ENCODE assay signal across 8 cellular contexts in genomic region chr10:9302142-9302746, GRCh38.
DNase-seq lines count a peak whose midpoint lies in the region; ATAC-seq and TF ChIP-seq lines count a peak whose summit lies in the region.

No MANE protein-coding gene starts in this region.

- POLR2A ChIA-PET in activated CD4-positive, alpha-beta T cell treated with anti-CD3 and anti-CD28 coated beads, Interleukin-2, amount 10 ng/mL, durations not matched to agents 7 days and 5 days (lab: Charles Lee) = no interaction called here
- POLR2A ChIA-PET in Panc1 (lab: Charles Lee) = no interaction called here

- H3K4me1 ChIP-seq in Panc1 (ENCODE audit: control insufficient read depth, insufficient read depth, low read length) = no peaks in the 10 kb centered on the region
- no peaks in the 10 kb centered on the region for H3K4me1 ChIP-seq in endodermal cell (ENCODE audit: control insufficient read depth, insufficient read depth, low read length)

- peaks cover 3% of the 10 kb centered on the region; the same call in 1 of the 2 replicates for H3K27me3 ChIP-seq in Panc1 (ENCODE audit: control insufficient read depth, insufficient read depth, low read length)
- no peaks in the 10 kb centered on the region for H3K27me3 ChIP-seq in endodermal cell (ENCODE audit: control insufficient read depth, insufficient read depth, low read length, poor library complexity, severe bottlenecking)

- peak; percentile 64 for ATAC-seq in HG03139 (IDR thresholded peaks at IDR 0.05; ENCODE audit: unreplicated experiment)
- ATAC-seq in Panc1 = no peak
- ATAC-seq in HG03196 (IDR thresholded peaks at IDR 0.05; ENCODE audit: unreplicated experiment) = no peak
- ATAC-seq in GM21786 (IDR thresholded peaks at IDR 0.05; ENCODE audit: unreplicated experiment) = no peak

- no peaks in the 10 kb centered on the region for H3K9me3 ChIP-seq in Panc1 (ENCODE audit: control insufficient read depth, insufficient read depth, low read depth, low read length)
- H3K9me3 ChIP-seq in endodermal cell (ENCODE audit: control insufficient read depth, low read length) = no peaks in the 10 kb centered on the region

- H3K4me3 Mint-ChIP-seq in activated CD4-positive, alpha-beta T cell treated with anti-CD3 and anti-CD28 coated beads, Interleukin-2, amount 10 ng/mL, durations not matched to agents 7 days and 5 days = no peak overlapping the region
- H3K4me3 Mint-ChIP-seq in endodermal cell (no peak overlapping the region), nephron progenitor cell (no peak overlapping the region)

- H3K27ac Mint-ChIP-seq in activated CD4-positive, alpha-beta T cell treated with anti-CD3 and anti-CD28 coated beads, Interleukin-2, amount 10 ng/mL, durations not matched to agents 7 days and 5 days = no peak overlapping the region
- no peak overlapping the region for H3K27ac Mint-ChIP-seq in endodermal cell
- H3K27ac Mint-ChIP-seq in nephron progenitor cell = no peak overlapping the region

- no peaks in the 10 kb centered on the region for H3K27me3 Mint-ChIP-seq in activated CD4-positive, alpha-beta T cell treated with anti-CD3 and anti-CD28 coated beads, Interleukin-2, amount 10 ng/mL, durations not matched to agents 7 days and 5 days
- H3K27me3 Mint-ChIP-seq in endodermal cell (ENCODE audit: insufficient read depth) = peaks cover 5% of the 10 kb centered on the region
- H3K27me3 Mint-ChIP-seq in nephron progenitor cell (ENCODE audit: low read depth, poor library complexity) = peaks cover 7% of the 10 kb centered on the region

- intact Hi-C loops in Panc1 (cut with micrococcal nuclease; ENCODE audit: unreplicated experiment) = loop anchor here (5.0 kb wide), 2 partner anchors 1430 to 1775 kb away; no protein-coding TSS in a partner anchor

- in situ Hi-C loops in Panc1 (cut with HindIII; ENCODE audit: low pct_unique_long_range_greater_than_20kb, low sequenced_read_pairs) = no loop called here

- CTCF ChIA-PET in activated CD4-positive, alpha-beta T cell treated with anti-CD3 and anti-CD28 coated beads, Interleukin-2, amount 10 ng/mL, durations not matched to agents 7 days and 5 days (lab: Charles Lee) = no interaction called here
- CTCF ChIA-PET in Panc1 (lab: Charles Lee) = interaction anchor here (0.8 kb wide), 1 partner anchor 1484 kb away, joined by 3 read pairs; no protein-coding TSS in a partner anchor

- no peaks in the 10 kb centered on the region for H3K9me3 Mint-ChIP-seq in activated CD4-positive, alpha-beta T cell treated with anti-CD3 and anti-CD28 coated beads, Interleukin-2, amount 10 ng/mL, durations not matched to agents 7 days and 5 days
- H3K9me3 Mint-ChIP-seq in endodermal cell (no peaks in the 10 kb centered on the region), nephron progenitor cell (no peaks in the 10 kb centered on the region)

- TF ChIP-seq CTCF in Panc1 (IDR thresholded peaks at IDR 0.05) (peak; percentile 29; the same call in 1 of the 2 replicates), endodermal cell (conservative IDR thresholded peaks at IDR 0.05) (peak; percentile 71), nephron progenitor cell (IDR thresholded peaks at IDR 0.05) (peak; percentile 35)

- DNase-seq in activated CD4-positive, alpha-beta T cell treated with anti-CD3 and anti-CD28 coated beads, Interleukin-2, amount 10 ng/mL, durations not matched to agents 7 days and 5 days = peak; percentile 50
- DNase-seq in activated CD4-positive, alpha-beta T cell treated with anti-CD3 and anti-CD28 coated beads, Interleukin-2, amount 50 U/mL, for 48 hours = no peak
- peak; percentile 39 for DNase-seq in Panc1 (ENCODE audit: low read depth, low spot score)
- no peak for DNase-seq in endodermal cell
- no peak for DNase-seq in nephron progenitor cell

- BruUV-seq in Panc1 (replicated peaks; lab: Mats Ljungman, UMichigan) = no TSS peak

- no peak overlapping the region for H3K4me3 ChIP-seq in Panc1 (ENCODE audit: low read depth in 2 of 2, low read length in 2 of 2)
- H3K4me3 ChIP-seq in endodermal cell (ENCODE audit: low read length) = no peak overlapping the region

- WGBS in endodermal cell (ENCODE audit: insufficient coverage in 1 of 2, insufficient read length in 1 of 2), 2 experiments = 17 to 62% methylated on average over 1 to 3 of the region's 3 CpGs

- H3K9ac ChIP-seq in endodermal cell (ENCODE audit: extremely low read depth, low read length, poor library complexity, severe bottlenecking) = no peak overlapping the region

- H3K27ac ChIP-seq in Panc1 (ENCODE audit: low read length) = no peak overlapping the region
- no peak overlapping the region for H3K27ac ChIP-seq in endodermal cell (ENCODE audit: low read depth, low read length)

- H3K36me3 ChIP-seq in Panc1 (ENCODE audit: control insufficient read depth, insufficient read depth, low read length) (no peaks in the 10 kb centered on the region), endodermal cell (ENCODE audit: control insufficient read depth, insufficient read depth, low read length) (no peaks in the 10 kb centered on the region)

- no peaks in the 10 kb centered on the region for H3K4me1 Mint-ChIP-seq in activated CD4-positive, alpha-beta T cell treated with anti-CD3 and anti-CD28 coated beads, Interleukin-2, amount 10 ng/mL, durations not matched to agents 7 days and 5 days
- H3K4me1 Mint-ChIP-seq in endodermal cell (no peaks in the 10 kb centered on the region), nephron progenitor cell (no peaks in the 10 kb centered on the region)

- H3K36me3 Mint-ChIP-seq in activated CD4-positive, alpha-beta T cell treated with anti-CD3 and anti-CD28 coated beads, Interleukin-2, amount 10 ng/mL, durations not matched to agents 7 days and 5 days (ENCODE audit: low read depth) = no peaks in the 10 kb centered on the region
- H3K36me3 Mint-ChIP-seq in endodermal cell (ENCODE audit: low read depth) (no peaks in the 10 kb centered on the region), nephron progenitor cell (ENCODE audit: low read depth) (no peaks in the 10 kb centered on the region)

Comparison
In these comparisons a context has a peak if more than half of its experiments do, and no peak if none do; other contexts are left out.
1. DNase-seq: peak in activated CD4-positive, alpha-beta T cell treated with anti-CD3 and anti-CD28 coated beads, Interleukin-2, amount 10 ng/mL, durations not matched to agents 7 days and 5 days (single experiment) and Panc1 (single experiment); none in activated CD4-positive, alpha-beta T cell treated with anti-CD3 and anti-CD28 coated beads, Interleukin-2, amount 50 U/mL, for 48 hours (0 of 2), endodermal cell (single experiment) and nephron progenitor cell (single experiment).
2. Peak in every context shown above with its lines, with median percentiles within 50 percentile points of each other: CTCF ChIP-seq.